Comparison of ENCODE assay signal across 8 cellular contexts in genomic region chr10:11144626-11145497, GRCh38.
A peak's percentile ranks its signal among the peaks of the same experiment; 100 is the strongest.
DNase-seq lines count a peak whose midpoint lies in the region; ATAC-seq lines count a peak whose summit lies in the region.

No MANE protein-coding gene starts in this region.

- H3K4me1 Mint-ChIP-seq in activated CD8-positive, alpha-beta memory T cell treated with anti-CD3 and anti-CD28 coated beads, Interleukin-2, amount 10 ng/mL, durations not matched to agents 7 days and 5 days = peaks cover 91% of the 10 kb centered on the region
- H3K4me1 Mint-ChIP-seq in activated T-helper 1 cell treated with anti-CD3 and anti-CD28 coated beads, Interleukin-12 subunit alpha, Interleukin-12 subunit beta, Interleukin-2, Interleukin-4 antibody, amounts not matched to agents 30 ng/mL and 10 ng/mL and 1 ng/mL, durations not matched to agents 14 hours and 24 hours and 36 hours (ENCODE audit: low read depth) = peaks cover 91% of the 10 kb centered on the region
- peaks cover 58 to 87% of the 10 kb centered on the region in 2 donors for H3K4me1 Mint-ChIP-seq in stimulated activated naive B cell treated with anti-CD40 and anti-IgM and Interleukin-4, amounts not matched to agents 10 μg/mL and 1 μg/mL and 100 μg/mL, for 72 hours

- H3K4me3 Mint-ChIP-seq in activated CD8-positive, alpha-beta memory T cell treated with anti-CD3 and anti-CD28 coated beads, Interleukin-2, amount 10 ng/mL, durations not matched to agents 7 days and 5 days = peak overlapping the region; percentile 54
- H3K4me3 Mint-ChIP-seq in activated T-helper 1 cell treated with anti-CD3 and anti-CD28 coated beads, Interleukin-12 subunit alpha, Interleukin-12 subunit beta, Interleukin-2, Interleukin-4 antibody, amounts not matched to agents 30 ng/mL and 10 ng/mL and 1 ng/mL, durations not matched to agents 14 hours and 24 hours and 36 hours = peak overlapping the region; percentile 82
- peak overlapping the region; percentile 79 to 83 for H3K4me3 Mint-ChIP-seq in stimulated activated naive B cell treated with anti-CD40 and anti-IgM and Interleukin-4, amounts not matched to agents 10 μg/mL and 1 μg/mL and 100 μg/mL, for 72 hours

- H3K9me3 Mint-ChIP-seq in activated CD8-positive, alpha-beta memory T cell treated with anti-CD3 and anti-CD28 coated beads, Interleukin-2, amount 10 ng/mL, durations not matched to agents 7 days and 5 days (ENCODE audit: low read depth) = no peaks in the 10 kb centered on the region
- H3K9me3 Mint-ChIP-seq in activated T-helper 1 cell treated with anti-CD3 and anti-CD28 coated beads, Interleukin-12 subunit alpha, Interleukin-12 subunit beta, Interleukin-2, Interleukin-4 antibody, amounts not matched to agents 30 ng/mL and 10 ng/mL and 1 ng/mL, durations not matched to agents 14 hours and 24 hours and 36 hours = peaks cover 3% of the 10 kb centered on the region
- peaks cover 5% of the 10 kb centered on the region in 2 donors for H3K9me3 Mint-ChIP-seq in stimulated activated naive B cell treated with anti-CD40 and anti-IgM and Interleukin-4, amounts not matched to agents 10 μg/mL and 1 μg/mL and 100 μg/mL, for 72 hours

- H3K36me3 Mint-ChIP-seq in activated CD8-positive, alpha-beta memory T cell treated with anti-CD3 and anti-CD28 coated beads, Interleukin-2, amount 10 ng/mL, durations not matched to agents 7 days and 5 days = peaks cover 1% of the 10 kb centered on the region
- peaks cover 2% of the 10 kb centered on the region for H3K36me3 Mint-ChIP-seq in activated T-helper 1 cell treated with anti-CD3 and anti-CD28 coated beads, Interleukin-12 subunit alpha, Interleukin-12 subunit beta, Interleukin-2, Interleukin-4 antibody, amounts not matched to agents 30 ng/mL and 10 ng/mL and 1 ng/mL, durations not matched to agents 14 hours and 24 hours and 36 hours (ENCODE audit: low read depth)
- peaks cover 4% of the 10 kb centered on the region in 2 donors for H3K36me3 Mint-ChIP-seq in stimulated activated naive B cell treated with anti-CD40 and anti-IgM and Interleukin-4, amounts not matched to agents 10 μg/mL and 1 μg/mL and 100 μg/mL, for 72 hours

- H3K27ac Mint-ChIP-seq in activated CD8-positive, alpha-beta memory T cell treated with anti-CD3 and anti-CD28 coated beads, Interleukin-2, amount 10 ng/mL, durations not matched to agents 7 days and 5 days = peak overlapping the region; percentile 97
- peak overlapping the region; percentile 98 for H3K27ac Mint-ChIP-seq in activated T-helper 1 cell treated with anti-CD3 and anti-CD28 coated beads, Interleukin-12 subunit alpha, Interleukin-12 subunit beta, Interleukin-2, Interleukin-4 antibody, amounts not matched to agents 30 ng/mL and 10 ng/mL and 1 ng/mL, durations not matched to agents 14 hours and 24 hours and 36 hours
- peak overlapping the region; percentile 96 for H3K27ac Mint-ChIP-seq in stimulated activated naive B cell treated with anti-CD40 and anti-IgM and Interleukin-4, amounts not matched to agents 10 μg/mL and 1 μg/mL and 100 μg/mL, for 72 hours

- H3K27me3 Mint-ChIP-seq in activated CD8-positive, alpha-beta memory T cell treated with anti-CD3 and anti-CD28 coated beads, Interleukin-2, amount 10 ng/mL, durations not matched to agents 7 days and 5 days = no peaks in the 10 kb centered on the region
- H3K27me3 Mint-ChIP-seq in activated T-helper 1 cell treated with anti-CD3 and anti-CD28 coated beads, Interleukin-12 subunit alpha, Interleukin-12 subunit beta, Interleukin-2, Interleukin-4 antibody, amounts not matched to agents 30 ng/mL and 10 ng/mL and 1 ng/mL, durations not matched to agents 14 hours and 24 hours and 36 hours (ENCODE audit: insufficient read depth) = no peaks in the 10 kb centered on the region
- H3K27me3 Mint-ChIP-seq in stimulated activated naive B cell treated with anti-CD40 and anti-IgM and Interleukin-4, amounts not matched to agents 10 μg/mL and 1 μg/mL and 100 μg/mL, for 72 hours = no peaks in the 10 kb centered on the region

- H3K27ac ChIP-seq in substantia nigra (ENCODE audit: low read depth, low read length, poor library complexity, severe bottlenecking) = no peak overlapping the region

- intact Hi-C loops in activated T-helper 1 cell treated with anti-CD3 and anti-CD28 coated beads, Interleukin-12 subunit alpha, Interleukin-12 subunit beta, Interleukin-2, Interleukin-4 antibody, amounts not matched to agents 30 ng/mL and 10 ng/mL and 1 ng/mL, durations not matched to agents 14 hours and 24 hours and 36 hours (cut with micrococcal nuclease) = loop anchor here (5.0 kb wide), 1 partner anchor 53 kb away; no protein-coding TSS in a partner anchor

- ATAC-seq in activated CD8-positive, alpha-beta memory T cell treated with anti-CD3 and anti-CD28 coated beads, Interleukin-2, amount 10 ng/mL, durations not matched to agents 7 days and 5 days = peak; percentile 5
- peak; percentile 15 for ATAC-seq in HG03064 (IDR thresholded peaks at IDR 0.05; ENCODE audit: low read depth, unreplicated experiment)
- peak; percentile 17 to 19 for ATAC-seq in stimulated activated naive B cell treated with anti-CD40 and anti-IgM and Interleukin-4, amounts not matched to agents 10 μg/mL and 1 μg/mL and 100 μg/mL, for 72 hours (replicated peaks)

- CTCF ChIA-PET in activated CD8-positive, alpha-beta memory T cell treated with anti-CD3 and anti-CD28 coated beads, Interleukin-2, amount 10 ng/mL, durations not matched to agents 7 days and 5 days (lab: Charles Lee) = interaction anchor here (0.7 to 8.1 kb wide), 5 partner anchors 13 to 94 kb away, joined by 4 to 189 read pairs (median 4); no protein-coding TSS in a partner anchor

- DNase-seq in activated CD8-positive, alpha-beta memory T cell treated with anti-CD3 and anti-CD28 coated beads, Interleukin-2, amount 10 ng/mL, durations not matched to agents 7 days and 5 days = no peak
- DNase-seq in activated CD8-positive, alpha-beta memory T cell treated with anti-CD3 and anti-CD28 coated beads, Interleukin-2, amount 50 U/mL, for 4 hours = no peak
- DNase-seq in activated T-helper 1 cell treated with anti-CD3 and anti-CD28 coated beads, Interleukin-12 subunit alpha, Interleukin-12 subunit beta, Interleukin-2, Interleukin-4 antibody, amounts not matched to agents 30 ng/mL and 10 ng/mL and 1 ng/mL, durations not matched to agents 14 hours and 24 hours and 36 hours (ENCODE audit: low spot score) = no peak
- no peak for DNase-seq in stimulated activated naive B cell treated with anti-CD40 and anti-IgM and Interleukin-4, amounts not matched to agents 10 μg/mL and 1 μg/mL and 100 μg/mL, for 72 hours
- DNase-seq in AG08395 (ENCODE audit: low spot score) (no peak), substantia nigra (lab: John Stamatoyannopoulos, UW) (no peak), NOMO-1 treated with DMSO at 0.1 percent for 48 hours (lab: John Stamatoyannopoulos, UW; ENCODE audit: unreplicated experiment) (no peak)
